Comparison of ENCODE assay signal across 1 cellular context in genomic region chr12:107352347-107353081, GRCh38.
TF ChIP-seq lines count a peak whose summit lies in the region.

No MANE protein-coding gene starts in this region.

TF ChIP-seq in HepG2, 621 proteins besides CTCF, POLR2A, EP300 and RAD21 (continued from another document and continues in another):
- TF ChIP-seq, protein P1, sequence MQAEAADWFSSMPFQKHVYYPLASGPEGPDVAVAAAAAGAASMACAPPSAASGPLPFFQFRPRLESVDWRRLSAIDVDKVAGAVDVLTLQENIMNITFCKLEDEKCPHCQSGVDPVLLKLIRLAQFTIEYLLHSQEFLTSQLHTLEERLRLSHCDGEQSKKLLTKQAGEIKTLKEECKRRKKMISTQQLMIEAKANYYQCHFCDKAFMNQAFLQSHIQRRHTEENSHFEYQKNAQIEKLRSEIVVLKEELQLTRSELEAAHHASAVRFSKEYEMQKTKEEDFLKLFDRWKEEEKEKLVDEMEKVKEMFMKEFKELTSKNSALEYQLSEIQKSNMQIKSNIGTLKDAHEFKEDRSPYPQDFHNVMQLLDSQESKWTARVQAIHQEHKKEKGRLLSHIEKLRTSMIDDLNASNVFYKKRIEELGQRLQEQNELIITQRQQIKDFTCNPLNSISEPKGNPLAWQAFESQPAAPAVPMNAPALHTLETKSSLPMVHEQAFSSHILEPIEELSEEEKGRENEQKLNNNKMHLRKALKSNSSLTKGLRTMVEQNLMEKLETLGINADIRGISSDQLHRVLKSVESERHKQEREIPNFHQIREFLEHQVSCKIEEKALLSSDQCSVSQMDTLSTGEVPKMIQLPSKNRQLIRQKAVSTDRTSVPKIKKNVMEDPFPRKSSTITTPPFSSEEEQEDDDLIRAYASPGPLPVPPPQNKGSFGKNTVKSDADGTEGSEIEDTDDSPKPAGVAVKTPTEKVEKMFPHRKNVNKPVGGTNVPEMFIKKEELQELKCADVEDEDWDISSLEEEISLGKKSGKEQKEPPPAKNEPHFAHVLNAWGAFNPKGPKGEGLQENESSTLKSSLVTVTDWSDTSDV (CRISPR knock-in tag; IDR thresholded peaks at IDR 0.05) = no peak
- TF ChIP-seq PITX1 (CRISPR knock-in tag; IDR thresholded peaks at IDR 0.05) (peak; percentile 79), U2AF1 (optimal IDR thresholded peaks at IDR 0.05; ENCODE audit: low read depth, low read length) (no peak), ZSCAN22 (CRISPR knock-in tag; IDR thresholded peaks at IDR 0.05) (no peak), RBM22 (optimal IDR thresholded peaks at IDR 0.05; ENCODE audit: low read length) (no peak), ZNF256 (CRISPR knock-in tag; conservative IDR thresholded peaks at IDR 0.05) (no peak), BRCA1 (CRISPR knock-in tag; IDR thresholded peaks at IDR 0.05) (no peak), ZNF788 (CRISPR knock-in tag; IDR thresholded peaks at IDR 0.05; ENCODE audit: borderline replicate concordance) (peak; percentile 87; the same call in 1 of the 2 replicates), NFE2 (CRISPR knock-in tag; IDR thresholded peaks at IDR 0.05) (no peak), HOXA3 (CRISPR knock-in tag; IDR thresholded peaks at IDR 0.05) (peak; percentile 69; the same call in 1 of the 2 replicates), RFXANK (CRISPR knock-in tag; IDR thresholded peaks at IDR 0.05) (no peak), ZSCAN20 (CRISPR knock-in tag; IDR thresholded peaks at IDR 0.05; ENCODE audit: borderline replicate concordance) (no peak), GLI4 (CRISPR knock-in tag; IDR thresholded peaks at IDR 0.05; ENCODE audit: borderline replicate concordance) (no peak), TGIF2 (CRISPR knock-in tag; IDR thresholded peaks at IDR 0.05) (peak; percentile 80), TAF15 (IDR thresholded peaks at IDR 0.05; ENCODE audit: low read depth, low read length, poor library complexity, severe bottlenecking) (no peak), ZFP90 (CRISPR knock-in tag; IDR thresholded peaks at IDR 0.05; ENCODE audit: borderline replicate concordance) (no peak), TOPORS (CRISPR knock-in tag; IDR thresholded peaks at IDR 0.05) (no peak), PTBP1 (IDR thresholded peaks at IDR 0.05; ENCODE audit: low read depth, low read length, poor library complexity, severe bottlenecking) (no peak), ARID3A (IDR thresholded peaks at IDR 0.05; ENCODE audit: low read depth, low read length) (no peak), ZBTB33 (CRISPR knock-in tag; IDR thresholded peaks at IDR 0.05) (peak; percentile 43; the same call in 1 of the 2 replicates), ZNF331 (CRISPR knock-in tag; IDR thresholded peaks at IDR 0.05) (peak; percentile 84), GABPB1 (CRISPR knock-in tag; IDR thresholded peaks at IDR 0.05) (peak; percentile 45; the same call in 1 of the 2 replicates), ZEB1 (IDR thresholded peaks at IDR 0.05; ENCODE audit: insufficient replicate concordance, low read depth) (no peak), ZFP82 (CRISPR knock-in tag; IDR thresholded peaks at IDR 0.05; ENCODE audit: borderline replicate concordance) (no peak), CENPT (CRISPR knock-in tag; IDR thresholded peaks at IDR 0.05; ENCODE audit: low read depth) (no peak), ZNF142 (CRISPR knock-in tag; IDR thresholded peaks at IDR 0.05) (no peak), REST (IDR thresholded peaks at IDR 0.05; ENCODE audit: borderline replicate concordance in 1 of 2, low read depth in 1 of 2, low read length in 2 of 2) (peak in 1 of 2 experiments; percentile 64; a peak in 1 of 4 replicates)
- TF ChIP-seq, protein P2, sequence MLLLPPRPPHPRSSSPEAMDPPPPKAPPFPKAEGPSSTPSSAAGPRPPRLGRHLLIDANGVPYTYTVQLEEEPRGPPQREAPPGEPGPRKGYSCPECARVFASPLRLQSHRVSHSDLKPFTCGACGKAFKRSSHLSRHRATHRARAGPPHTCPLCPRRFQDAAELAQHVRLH (CRISPR knock-in tag; IDR thresholded peaks at IDR 0.05; ENCODE audit: borderline replicate concordance, low read depth) = no peak
- TF ChIP-seq, protein P3, sequence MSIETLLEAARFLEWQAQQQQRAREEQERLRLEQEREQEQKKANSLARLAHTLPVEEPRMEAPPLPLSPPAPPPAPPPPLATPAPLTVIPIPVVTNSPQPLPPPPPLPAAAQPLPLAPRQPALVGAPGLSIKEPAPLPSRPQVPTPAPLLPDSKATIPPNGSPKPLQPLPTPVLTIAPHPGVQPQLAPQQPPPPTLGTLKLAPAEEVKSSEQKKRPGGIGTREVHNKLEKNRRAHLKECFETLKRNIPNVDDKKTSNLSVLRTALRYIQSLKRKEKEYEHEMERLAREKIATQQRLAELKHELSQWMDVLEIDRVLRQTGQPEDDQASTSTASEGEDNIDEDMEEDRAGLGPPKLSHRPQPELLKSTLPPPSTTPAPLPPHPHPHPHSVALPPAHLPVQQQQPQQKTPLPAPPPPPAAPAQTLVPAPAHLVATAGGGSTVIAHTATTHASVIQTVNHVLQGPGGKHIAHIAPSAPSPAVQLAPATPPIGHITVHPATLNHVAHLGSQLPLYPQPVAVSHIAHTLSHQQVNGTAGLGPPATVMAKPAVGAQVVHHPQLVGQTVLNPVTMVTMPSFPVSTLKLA (IDR thresholded peaks at IDR 0.05) = no peak
- TF ChIP-seq, protein P4, sequence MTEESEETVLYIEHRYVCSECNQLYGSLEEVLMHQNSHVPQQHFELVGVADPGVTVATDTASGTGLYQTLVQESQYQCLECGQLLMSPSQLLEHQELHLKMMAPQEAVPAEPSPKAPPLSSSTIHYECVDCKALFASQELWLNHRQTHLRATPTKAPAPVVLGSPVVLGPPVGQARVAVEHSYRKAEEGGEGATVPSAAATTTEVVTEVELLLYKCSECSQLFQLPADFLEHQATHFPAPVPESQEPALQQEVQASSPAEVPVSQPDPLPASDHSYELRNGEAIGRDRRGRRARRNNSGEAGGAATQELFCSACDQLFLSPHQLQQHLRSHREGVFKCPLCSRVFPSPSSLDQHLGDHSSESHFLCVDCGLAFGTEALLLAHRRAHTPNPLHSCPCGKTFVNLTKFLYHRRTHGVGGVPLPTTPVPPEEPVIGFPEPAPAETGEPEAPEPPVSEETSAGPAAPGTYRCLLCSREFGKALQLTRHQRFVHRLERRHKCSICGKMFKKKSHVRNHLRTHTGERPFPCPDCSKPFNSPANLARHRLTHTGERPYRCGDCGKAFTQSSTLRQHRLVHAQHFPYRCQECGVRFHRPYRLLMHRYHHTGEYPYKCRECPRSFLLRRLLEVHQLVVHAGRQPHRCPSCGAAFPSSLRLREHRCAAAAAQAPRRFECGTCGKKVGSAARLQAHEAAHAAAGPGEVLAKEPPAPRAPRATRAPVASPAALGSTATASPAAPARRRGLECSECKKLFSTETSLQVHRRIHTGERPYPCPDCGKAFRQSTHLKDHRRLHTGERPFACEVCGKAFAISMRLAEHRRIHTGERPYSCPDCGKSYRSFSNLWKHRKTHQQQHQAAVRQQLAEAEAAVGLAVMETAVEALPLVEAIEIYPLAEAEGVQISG (CRISPR knock-in tag; IDR thresholded peaks at IDR 0.05) = peak; percentile 76
- TF ChIP-seq, protein P5, sequence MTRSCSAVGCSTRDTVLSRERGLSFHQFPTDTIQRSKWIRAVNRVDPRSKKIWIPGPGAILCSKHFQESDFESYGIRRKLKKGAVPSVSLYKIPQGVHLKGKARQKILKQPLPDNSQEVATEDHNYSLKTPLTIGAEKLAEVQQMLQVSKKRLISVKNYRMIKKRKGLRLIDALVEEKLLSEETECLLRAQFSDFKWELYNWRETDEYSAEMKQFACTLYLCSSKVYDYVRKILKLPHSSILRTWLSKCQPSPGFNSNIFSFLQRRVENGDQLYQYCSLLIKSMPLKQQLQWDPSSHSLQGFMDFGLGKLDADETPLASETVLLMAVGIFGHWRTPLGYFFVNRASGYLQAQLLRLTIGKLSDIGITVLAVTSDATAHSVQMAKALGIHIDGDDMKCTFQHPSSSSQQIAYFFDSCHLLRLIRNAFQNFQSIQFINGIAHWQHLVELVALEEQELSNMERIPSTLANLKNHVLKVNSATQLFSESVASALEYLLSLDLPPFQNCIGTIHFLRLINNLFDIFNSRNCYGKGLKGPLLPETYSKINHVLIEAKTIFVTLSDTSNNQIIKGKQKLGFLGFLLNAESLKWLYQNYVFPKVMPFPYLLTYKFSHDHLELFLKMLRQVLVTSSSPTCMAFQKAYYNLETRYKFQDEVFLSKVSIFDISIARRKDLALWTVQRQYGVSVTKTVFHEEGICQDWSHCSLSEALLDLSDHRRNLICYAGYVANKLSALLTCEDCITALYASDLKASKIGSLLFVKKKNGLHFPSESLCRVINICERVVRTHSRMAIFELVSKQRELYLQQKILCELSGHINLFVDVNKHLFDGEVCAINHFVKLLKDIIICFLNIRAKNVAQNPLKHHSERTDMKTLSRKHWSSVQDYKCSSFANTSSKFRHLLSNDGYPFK (CRISPR knock-in tag; IDR thresholded peaks at IDR 0.05; ENCODE audit: borderline replicate concordance) = 0 out of 2 replicates have a peak, but pooled peaks have one; percentile 10
